Comparison of ENCODE assay signal across 5 cellular contexts in the genomic region with DNA sequence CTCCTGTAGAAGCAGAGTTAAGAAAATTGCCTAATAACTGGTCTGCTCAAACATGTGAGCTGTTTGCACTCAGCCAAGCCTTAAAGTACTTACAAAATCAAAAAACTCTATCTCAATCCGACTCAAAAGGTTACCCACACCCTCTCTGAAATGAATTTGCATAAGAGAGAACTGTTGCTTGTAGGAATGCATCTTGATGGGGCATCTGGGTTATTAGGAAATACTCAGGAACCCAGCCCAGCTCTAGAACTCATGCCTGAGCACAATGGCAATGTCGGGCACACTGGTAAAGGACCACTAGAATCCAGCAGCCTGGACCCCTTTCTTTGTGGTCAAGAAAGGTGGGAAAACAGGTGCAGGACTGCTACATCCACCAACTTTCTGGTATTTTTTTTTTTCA. TPM values are rescaled to one million over a fixed set of nuclear protein-coding genes. Genes with fewer than 3 reads are reported as not detected.
"Had no signal": no experiment of that assay in that cellular context is flagged by ENCODE, and none has a peak within 500 bp of the region (broad histone marks: within the 10 kb centered on the region; RNA-seq: fewer than 3 reads in every experiment).

No MANE protein-coding gene starts in this region.

RNA-seq across cellular contexts. Expression of a gene that starts 6.4 kb away (rescaled TPM):
- total RNA-seq: GM23248, H1, H9, HT-29, IMR-90 had no signal
